1 cellular context compared by ENCODE assay signal in genomic region chr17:62724398-62725146, GRCh38.
TF ChIP-seq lines count a peak whose summit lies in the region.

No MANE protein-coding gene starts in this region.

TF ChIP-seq in K562, 482 proteins besides CTCF, POLR2A, EP300 and RAD21 (continued from another document):
- TF ChIP-seq RBM39 (optimal IDR thresholded peaks at IDR 0.05; ENCODE audit: low read depth, low read length) (no peak), BDP1 (IDR thresholded peaks at IDR 0.05; ENCODE audit: insufficient read depth, insufficient read length) (no peak), ZZZ3 (IDR thresholded peaks at IDR 0.05) (no peak), MGA (IDR thresholded peaks at IDR 0.05) (peak; percentile 53), SMC3 (conservative IDR thresholded peaks at IDR 0.05; ENCODE audit: insufficient read depth, low read depth, low read length) (no peak), L3MBTL2 (IDR thresholded peaks at IDR 0.05) (0 out of 2 replicates have a peak, but pooled peaks have one; percentile 39), MAFF (IDR thresholded peaks at IDR 0.05; ENCODE audit: low read length) (no peak), ATF2 (CRISPR knock-in tag; IDR thresholded peaks at IDR 0.05) (no peak), ZNF444 (CRISPR knock-in tag; IDR thresholded peaks at IDR 0.05) (no peak), SNAPC5 (CRISPR knock-in tag; IDR thresholded peaks at IDR 0.05) (no peak), SMAD4 (CRISPR knock-in tag; conservative IDR thresholded peaks at IDR 0.05) (no peak), FOS (IDR thresholded peaks at IDR 0.05; ENCODE audit: extremely low read depth, insufficient read length) (no peak), CREM (IDR thresholded peaks at IDR 0.05; ENCODE audit: low read depth) (no peak), PYGO2 (tag; IDR thresholded peaks at IDR 0.05) (no peak), JUN (IDR thresholded peaks at IDR 0.05; ENCODE audit: borderline replicate concordance, low read depth, low read length) (no peak), JUN (CRISPR knock-in tag; IDR thresholded peaks at IDR 0.05; ENCODE audit: borderline replicate concordance) (no peak), HDAC2 (IDR thresholded peaks at IDR 0.05) (no peak), TCF7L2 (IDR thresholded peaks at IDR 0.05; ENCODE audit: low read depth, low read length) (no peak), SIN3A (IDR thresholded peaks at IDR 0.05; ENCODE audit: borderline replicate concordance in 2 of 2, control insufficient read depth in 1 of 2, low read depth in 2 of 2, low read length in 2 of 2) (no peak), RFX5 (IDR thresholded peaks at IDR 0.05; ENCODE audit: low read depth, low read length) (no peak), GATAD2B (IDR thresholded peaks at IDR 0.05; ENCODE audit: borderline replicate concordance) (no peak), MITF (IDR thresholded peaks at IDR 0.05) (no peak), MBD1 (CRISPR knock-in tag; IDR thresholded peaks at IDR 0.05) (no peak), ZNF263 (CRISPR knock-in tag; IDR thresholded peaks at IDR 0.05; ENCODE audit: borderline replicate concordance) (peak; percentile 94), CHD2 (IDR thresholded peaks at IDR 0.05; ENCODE audit: low read depth, low read length) (no peak), ZFP1 (CRISPR knock-in tag; IDR thresholded peaks at IDR 0.05) (no peak)
